ENCODE assay signal across 34 cellular contexts in genomic region chr3:14889188-14889587, GRCh38.
"Had no signal": no experiment of that assay in that cellular context is flagged by ENCODE, and none has a peak within 500 bp of the region (broad histone marks: within the 10 kb centered on the region; RNA-seq: fewer than 3 reads in every experiment).

No MANE protein-coding gene starts in this region.

- H3K27me3 ChIP-seq: brain microvascular endothelial cell, Peyer's patch had no signal

- ATAC-seq: activated CD8-positive, alpha-beta T cell treated with anti-CD3 and anti-CD28 coated beads for 36 hours; activated T-cell treated with anti-CD3 and anti-CD28 coated beads, Interleukin-2, amount 50 U/mL, for 72 hours; activated T-helper 17 cell treated with anti-CD3 and anti-CD28 coated beads, Interleukin-2, amount 50 U/mL, for 72 hours; K562; PC-3; Right ventricle myocardium inferior; SK-N-SH treated with all-trans-retinoic acid at 6 μM for 48 hours had no signal

- H3K4me3 ChIP-seq: K562, Peyer's patch had no signal

- DNase-seq: activated CD4-positive, alpha-beta T cell treated with anti-CD3 and anti-CD28 coated beads for 1 hour; activated CD4-positive, alpha-beta T cell treated with anti-CD3 and anti-CD28 coated beads for 48 hours; activated CD4-positive, alpha-beta T cell treated with anti-CD3 and anti-CD28 coated beads, Interleukin-2, amount 50 U/mL, for 4 hours; activated CD4-positive, CD25-positive, alpha-beta regulatory T cell; activated CD8-positive, alpha-beta T cell treated with anti-CD3 and anti-CD28 coated beads for 36 hours; activated effector memory CD4-positive, alpha-beta T cell treated with anti-CD3 and anti-CD28 coated beads, Interleukin-2, amount 50 U/mL, for 16 hours; activated naive CD4-positive, alpha-beta T cell; activated naive CD4-positive, alpha-beta T cell treated with anti-CD3 and anti-CD28 coated beads, Interleukin-2, amount 50 U/mL, for 16 hours; activated naive CD8-positive, alpha-beta T cell treated with anti-CD3 and anti-CD28 coated beads for 36 hours; activated T-cell treated with anti-CD3 and anti-CD28 coated beads, Interleukin-2, amount 50 U/mL, for 1 hour; activated T-cell treated with anti-CD3 and anti-CD28 coated beads, Interleukin-2, amount 50 U/mL, for 72 hours; amniotic stem cell; aorta; brain microvascular endothelial cell; central memory CD4-positive, alpha-beta T cell; NCI-H1105; NCI-H1417 treated with DMSO at 0.1 percent for 48 hours; NCI-H187 treated with DMSO at 0.1 percent for 48 hours; NCI-H2081; NCI-H345; NCI-H524 treated with DMSO at 0.1 percent for 48 hours; NK-92 treated with Interleukin-12 subunit alpha and Interleukin-12 subunit beta, amount 100 ng/mL, for 24 hours; PC-3; Peyer's patch; SIG-M5; T-helper 1 cell; T-helper 2 cell; T-helper 9 cell; WERI-Rb-1 had no signal

- H3K4me1 ChIP-seq: Peyer's patch had no signal

- H3K36me3 ChIP-seq: brain microvascular endothelial cell, WERI-Rb-1 had no signal

- H3K9me3 ChIP-seq: Peyer's patch had no signal

- H3K27ac ChIP-seq: brain microvascular endothelial cell, Peyer's patch, RWPE1, WERI-Rb-1 had no signal
